ENCODE assay signal across 8 cellular contexts in genomic region chr17:39196191-39196819, GRCh38. TPM values are rescaled to one million over a fixed set of nuclear protein-coding genes. Genes with fewer than 3 reads are reported as not detected.
DNase-seq lines count a peak whose midpoint lies in the region; TF ChIP-seq lines count a peak whose summit lies in the region.

No MANE protein-coding gene starts in this region.

- H3K27ac ChIP-seq in SU-DHL-6 (ENCODE audit: low read depth, low read length) (peak overlapping the region; percentile 26), smooth muscle cell (ENCODE audit: low read depth) (no peak overlapping the region)

- H2AFZ ChIP-seq in SU-DHL-6 (ENCODE audit: low read depth, low read length, severe bottlenecking) (no peak overlapping the region), smooth muscle cell (ENCODE audit: low read depth) (no peak overlapping the region)

- H3K79me2 ChIP-seq in SU-DHL-6 (ENCODE audit: insufficient read depth, low read length) (peaks cover 25% of the 10 kb centered on the region), smooth muscle cell (ENCODE audit: low read depth) (peaks cover 32% of the 10 kb centered on the region)

- peaks cover 8% of the 10 kb centered on the region; the same call in 1 of the 2 replicates for H3K36me3 ChIP-seq in SU-DHL-6 (ENCODE audit: low read length)
- no peaks in the 10 kb centered on the region for H3K36me3 ChIP-seq in smooth muscle cell (ENCODE audit: low read depth)

- H3F3A ChIP-seq in SU-DHL-6 (ENCODE audit: insufficient read depth) = peaks cover 24% of the 10 kb centered on the region
- peaks cover 3% of the 10 kb centered on the region for H3F3A ChIP-seq in smooth muscle cell (ENCODE audit: low read depth)

- no peaks in the 10 kb centered on the region for H3K9me3 ChIP-seq in SU-DHL-6 (ENCODE audit: insufficient read depth, low read length)
- no peaks in the 10 kb centered on the region for H3K9me3 ChIP-seq in smooth muscle cell (replicated peaks; ENCODE audit: low read depth)

- DNase-seq in GM12865 (ENCODE audit: low read depth) (no peak), foreskin fibroblast (no peak), smooth muscle cell (lab: John Stamatoyannopoulos, UW; ENCODE audit: unreplicated experiment) (no peak), NCI-H774 (lab: John Stamatoyannopoulos, UW) (no peak), OCI-M2 (lab: John Stamatoyannopoulos, UW; ENCODE audit: unreplicated experiment) (no peak), mesenteric fat pad (ENCODE audit: low spot score) (no peak)
- no peak for DNase-seq in activated CD8-positive, alpha-beta memory T cell treated with anti-CD3 and anti-CD28 coated beads for 24 hours

- H3K9me2 ChIP-seq in SU-DHL-6 (replicated peaks; ENCODE audit: insufficient read depth, low read length) = no peaks in the 10 kb centered on the region

- H4K20me1 ChIP-seq in SU-DHL-6 (ENCODE audit: low read depth, low read length) (no peaks in the 10 kb centered on the region), smooth muscle cell (ENCODE audit: low read depth) (peaks cover 23% of the 10 kb centered on the region)

- peak overlapping the region; percentile 11; the same call in 1 of the 2 replicates for H3K9ac ChIP-seq in SU-DHL-6 (ENCODE audit: low read length)
- no peak overlapping the region for H3K9ac ChIP-seq in smooth muscle cell (ENCODE audit: low read depth)

- peaks cover 30% of the 10 kb centered on the region for H3K4me1 ChIP-seq in smooth muscle cell (ENCODE audit: low read depth)

- H3K4me3 ChIP-seq in GM12865 (ENCODE audit: low read depth, low read length) (peak overlapping the region; percentile 83), SU-DHL-6 (ENCODE audit: insufficient read depth, low read length, poor library complexity, severe bottlenecking) (peak overlapping the region; percentile 89), foreskin fibroblast (ENCODE audit: low read depth in 1 of 2, low read length in 2 of 2) (peak overlapping the region; percentile 79 to 80), smooth muscle cell (peak overlapping the region; percentile 88)

- H3K27me3 ChIP-seq in SU-DHL-6 (ENCODE audit: low read length) (no peaks in the 10 kb centered on the region), smooth muscle cell (ENCODE audit: low read depth) (no peaks in the 10 kb centered on the region)

- TF ChIP-seq CTCF in GM12865 (IDR thresholded peaks at IDR 0.05; ENCODE audit: insufficient read depth, low read depth, low read length, missing control alignments) (no peak), SU-DHL-6 (IDR thresholded peaks at IDR 0.05; ENCODE audit: insufficient read depth, low read length, poor library complexity, severe bottlenecking) (no peak), foreskin fibroblast (IDR thresholded peaks at IDR 0.05; ENCODE audit: low read depth, low read length) (no peak), smooth muscle cell (IDR thresholded peaks at IDR 0.05; ENCODE audit: borderline replicate concordance, insufficient read depth, poor library complexity, severe bottlenecking) (no peak)

- WGBS in smooth muscle cell (ENCODE audit: low lambda C conversion rate) = 37% methylated on average over 8 of the region's 9 CpGs

- H3K4me2 ChIP-seq in SU-DHL-6 (ENCODE audit: low read depth, low read length, poor library complexity, severe bottlenecking) (peak overlapping the region; percentile 74), smooth muscle cell (peak overlapping the region; percentile 98)

RNA-seq across cellular contexts. Expression of gene CACNB1, which starts 1.2 kb away (rescaled TPM):
- 4.3 and 9.2 TPM in 2 replicates for total RNA-seq in smooth muscle cell
- polyA plus RNA-seq in smooth muscle cell = 7.1 and 18.8 TPM in 2 replicates
- total RNA-seq in mesenteric fat pad = 5.1 TPM

RNA-seq across cellular contexts. Expression of gene RPL19, which starts 3.8 kb away (rescaled TPM):
- total RNA-seq in smooth muscle cell (2,264 and 2,675 TPM in 2 replicates), mesenteric fat pad (1,346 TPM)
- 818 and 934 TPM in 2 replicates for polyA plus RNA-seq in smooth muscle cell

RNA-seq across cellular contexts. Expression of gene STAC2, which starts 29.4 kb away (rescaled TPM):
- total RNA-seq in smooth muscle cell (0.09 and 0.13 TPM in 2 replicates), mesenteric fat pad (0.16 TPM)
- polyA plus RNA-seq in smooth muscle cell = 0.32 TPM in 1 of 2 replicates, not detected in the other

RNA-seq across cellular contexts. Expression of gene ARL5C, which starts 30.3 kb away (rescaled TPM):
- not detected in 2 replicates for total RNA-seq in smooth muscle cell
- 0.38 TPM in 1 of 2 replicates, not detected in the other for polyA plus RNA-seq in smooth muscle cell
- total RNA-seq in mesenteric fat pad = not detected

RNA-seq across cellular contexts. Expression of gene PLXDC1, which starts 44.9 kb away (rescaled TPM):
- 11.3 and 17.4 TPM in 2 replicates for total RNA-seq in smooth muscle cell
- polyA plus RNA-seq in smooth muscle cell = 16.0 and 18.5 TPM in 2 replicates
- 6.3 TPM for total RNA-seq in mesenteric fat pad
